ENCODE assay signal across 13 cellular contexts in genomic region chr16:24116989-24117388, GRCh38.
"Had no signal": no experiment of that assay in that cellular context is flagged by ENCODE, and none has a peak within 500 bp of the region (broad histone marks: within the 10 kb centered on the region; RNA-seq: fewer than 3 reads in every experiment).

No MANE protein-coding gene starts in this region.

- H3K4me3 ChIP-seq: breast epithelium, gastrocnemius medialis, lung, right lobe of liver, spleen, upper lobe of right lung had no signal

- H3K4me1 ChIP-seq: breast epithelium, gastrocnemius medialis, right lobe of liver, upper lobe of right lung had no signal

- H3K27ac ChIP-seq: breast epithelium, gastrocnemius medialis, right lobe of liver, spleen, upper lobe of right lung had no signal

- H3K9me3 ChIP-seq: breast epithelium, gastrocnemius medialis, right lobe of liver, spleen, upper lobe of right lung had no signal

- H3K27me3 ChIP-seq: gastrocnemius medialis, right lobe of liver, spleen, upper lobe of right lung had no signal

- H3K36me3 ChIP-seq: breast epithelium, gastrocnemius medialis, right lobe of liver, upper lobe of right lung had no signal

- ATAC-seq: gastrocnemius medialis; stimulated activated memory B cell treated with anti-CD40 and anti-IgM and Interleukin-4, amounts not matched to agents 10 μg/mL and 1 μg/mL and 100 μg/mL, for 72 hours; upper lobe of right lung had no signal

- DNase-seq: activated CD4-positive, alpha-beta T cell treated with anti-CD3 and anti-CD28 coated beads, Interleukin-2, amount 50 U/mL, for 1 hour; activated effector memory CD4-positive, alpha-beta T cell treated with Interleukin-2 at 50 U/mL for 16 hours; amniotic stem cell; gastrocnemius medialis; kidney glomerular epithelial cell; naive B cell; right lobe of liver; spleen; stimulated activated CD4-positive, alpha-beta T cell treated with anti-CD3 and anti-CD28 coated beads, Interleukin-1b, Interleukin-23, amount 100 ng/mL, for 48 hours; upper lobe of right lung had no signal
